8 cellular contexts compared by ENCODE assay signal in the genomic region with DNA sequence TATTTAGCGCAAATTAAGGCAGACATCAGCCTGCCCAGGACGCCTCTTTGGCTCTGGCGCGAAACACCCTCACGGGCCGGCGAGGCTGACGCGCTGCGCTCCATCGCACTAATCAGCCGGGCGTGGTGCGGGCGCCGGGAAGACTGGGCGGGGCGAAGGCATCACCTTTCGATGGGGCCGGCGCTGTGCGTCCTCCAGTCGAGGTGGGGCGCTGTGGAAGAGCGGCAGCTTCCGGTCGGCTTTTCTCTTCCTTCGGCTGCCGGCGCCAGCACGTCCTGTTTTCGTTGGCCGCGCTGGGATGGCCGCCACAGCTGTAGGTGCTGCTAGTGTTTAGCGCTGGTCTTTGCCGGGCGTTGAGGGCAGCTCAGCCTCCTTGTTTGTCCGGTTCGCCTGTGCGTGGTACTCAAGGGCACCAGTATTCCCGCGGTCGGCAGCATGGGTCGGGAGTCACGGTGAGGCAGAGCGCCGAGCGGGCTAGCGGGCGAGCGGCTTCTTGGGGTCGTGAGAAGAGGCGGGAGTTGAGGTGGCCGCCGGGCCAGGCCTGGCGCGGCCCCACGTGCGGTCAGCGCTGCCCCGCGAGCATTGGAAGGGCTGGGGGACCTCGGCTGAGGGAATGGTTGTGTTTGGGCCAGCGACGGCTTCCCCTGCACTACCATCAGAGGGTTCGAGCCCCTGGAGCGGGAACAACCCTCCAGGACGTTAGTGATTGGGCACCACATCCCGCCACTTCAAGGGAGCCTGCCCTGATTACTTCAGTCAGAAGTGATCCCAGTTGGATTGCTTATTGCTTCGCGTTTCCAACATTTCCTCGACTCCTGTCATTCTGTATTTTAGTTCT. TPM values are rescaled to one million over a fixed set of nuclear protein-coding genes. Genes with fewer than 3 reads are reported as not detected.
DNase-seq lines count a peak whose midpoint lies in the region; ATAC-seq and TF ChIP-seq lines count a peak whose summit lies in the region.

A gene with protein sequence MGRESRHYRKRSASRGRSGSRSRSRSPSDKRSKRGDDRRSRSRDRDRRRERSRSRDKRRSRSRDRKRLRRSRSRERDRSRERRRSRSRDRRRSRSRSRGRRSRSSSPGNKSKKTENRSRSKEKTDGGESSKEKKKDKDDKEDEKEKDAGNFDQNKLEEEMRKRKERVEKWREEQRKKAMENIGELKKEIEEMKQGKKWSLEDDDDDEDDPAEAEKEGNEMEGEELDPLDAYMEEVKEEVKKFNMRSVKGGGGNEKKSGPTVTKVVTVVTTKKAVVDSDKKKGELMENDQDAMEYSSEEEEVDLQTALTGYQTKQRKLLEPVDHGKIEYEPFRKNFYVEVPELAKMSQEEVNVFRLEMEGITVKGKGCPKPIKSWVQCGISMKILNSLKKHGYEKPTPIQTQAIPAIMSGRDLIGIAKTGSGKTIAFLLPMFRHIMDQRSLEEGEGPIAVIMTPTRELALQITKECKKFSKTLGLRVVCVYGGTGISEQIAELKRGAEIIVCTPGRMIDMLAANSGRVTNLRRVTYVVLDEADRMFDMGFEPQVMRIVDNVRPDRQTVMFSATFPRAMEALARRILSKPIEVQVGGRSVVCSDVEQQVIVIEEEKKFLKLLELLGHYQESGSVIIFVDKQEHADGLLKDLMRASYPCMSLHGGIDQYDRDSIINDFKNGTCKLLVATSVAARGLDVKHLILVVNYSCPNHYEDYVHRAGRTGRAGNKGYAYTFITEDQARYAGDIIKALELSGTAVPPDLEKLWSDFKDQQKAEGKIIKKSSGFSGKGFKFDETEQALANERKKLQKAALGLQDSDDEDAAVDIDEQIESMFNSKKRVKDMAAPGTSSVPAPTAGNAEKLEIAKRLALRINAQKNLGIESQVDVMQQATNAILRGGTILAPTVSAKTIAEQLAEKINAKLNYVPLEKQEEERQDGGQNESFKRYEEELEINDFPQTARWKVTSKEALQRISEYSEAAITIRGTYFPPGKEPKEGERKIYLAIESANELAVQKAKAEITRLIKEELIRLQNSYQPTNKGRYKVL (plus strand): TSS at position 276 of the 838 bp plus-strand sequence. CDS start 160 bp downstream, at position 436.

- intact Hi-C loops in left ventricle myocardium superior (cut with micrococcal nuclease): no loop called here
- intact Hi-C loops in vagina (cut with DNase I): no loop called here

- H3K36me3 ChIP-seq in vagina: peaks cover 0 to 1% of the 10 kb centered on the region in 2 donors

- peaks cover 15% of the 10 kb centered on the region for H3K4me1 Mint-ChIP-seq in T-helper 17 cell

- no peaks in the 10 kb centered on the region for H3K27me3 ChIP-seq in vagina

- peak; percentile 97 for ATAC-seq in HG02885 (IDR thresholded peaks at IDR 0.05; ENCODE audit: poor library complexity, unreplicated experiment)
- ATAC-seq in T-helper 17 cell: peak; percentile 99
- peak; percentile 99 for ATAC-seq in left ventricle myocardium superior

- DNase-seq in NCI-H1694 treated with DMSO at 0.1 percent for 48 hours (lab: John Stamatoyannopoulos, UW): peak; percentile 86
- peak; percentile 90 to 94 (median 92) for DNase-seq in T-helper 17 cell
- DNase-seq in left ventricle myocardium superior: peak; percentile 95
- DNase-seq in putamen (ENCODE audit: low spot score): peak; percentile 92
- peak in 1 of 2 donors; percentile 88 for DNase-seq in vagina (ENCODE audit: extremely low spot score in 2 of 2)

- H3K27ac ChIP-seq in angular gyrus (ENCODE audit: low read depth, low read length) (peak within 1 kb of the TSS; percentile 37), vagina (peak within 1 kb of the TSS; percentile 80)

- H3K9me3 ChIP-seq in T-helper 17 cell (ENCODE audit: control insufficient read depth, low read length, poor library complexity, severe bottlenecking): no peaks in the 10 kb centered on the region
- no peaks in the 10 kb centered on the region for H3K9me3 ChIP-seq in vagina

- peaks cover 22% of the 10 kb centered on the region for H3K4me1 ChIP-seq in vagina

- TF ChIP-seq POLR2A in GM15510 (IDR thresholded peaks at IDR 0.05; ENCODE audit: borderline replicate concordance, extremely low read depth, insufficient read length) (peak; percentile 91), vagina (IDR thresholded peaks at IDR 0.05) (peak in 1 of 2 donors; percentile 32)

- peak within 1 kb of the TSS; percentile 97 for H3K27ac Mint-ChIP-seq in T-helper 17 cell

- peak within 1 kb of the TSS; percentile 85 to 95 for H3K4me3 ChIP-seq in vagina

- peak within 1 kb of the TSS; percentile 100 for H3K4me3 Mint-ChIP-seq in T-helper 17 cell

- H3K36me3 Mint-ChIP-seq in T-helper 17 cell (ENCODE audit: low read depth): peaks cover 2% of the 10 kb centered on the region

- peak; percentile 7 to 75 (median 65) for TF ChIP-seq CTCF in vagina (IDR thresholded peaks at IDR 0.05)

- no peaks in the 10 kb centered on the region for H3K27me3 Mint-ChIP-seq in T-helper 17 cell

RNA-seq across cellular contexts. Expression of the gene that starts here (rescaled TPM):
- total RNA-seq in T-helper 17 cell (10 to 100 TPM; 47.2 to 52.7 TPM), left ventricle myocardium superior (32.8 TPM), vagina (31.7 TPM)
